12 cellular contexts compared by ENCODE assay signal in the genomic region with DNA sequence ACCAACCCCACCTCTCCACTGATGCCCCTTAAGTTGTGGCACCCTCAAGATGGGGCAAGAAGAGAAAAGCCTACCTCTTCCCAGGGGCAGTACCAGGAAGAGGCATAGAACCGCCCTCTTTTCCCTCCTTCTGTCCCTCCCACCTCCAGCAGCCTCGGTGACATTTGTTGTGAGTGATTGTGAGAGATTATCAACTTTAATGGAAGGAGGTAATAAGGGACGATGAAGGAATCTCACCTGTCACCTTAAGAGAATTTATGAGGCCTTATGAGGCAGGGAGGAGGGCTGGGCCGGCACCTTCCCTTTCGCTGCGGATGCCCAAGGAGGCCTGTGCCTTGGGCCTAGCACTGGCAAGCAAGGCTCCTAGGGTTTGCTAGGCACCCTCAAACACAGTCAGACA. TPM values are rescaled to one million over a fixed set of nuclear protein-coding genes. Genes with fewer than 3 reads are reported as not detected.
"Had no signal": no experiment of that assay in that cellular context is flagged by ENCODE, and none has a peak within 500 bp of the region (broad histone marks: within the 10 kb centered on the region; RNA-seq: fewer than 3 reads in every experiment).

No MANE protein-coding gene starts in this region.

- H3K27ac ChIP-seq: brain microvascular endothelial cell, heart right ventricle, left ventricle myocardium inferior, ovary, sigmoid colon, testis had no signal

- H3K36me3 ChIP-seq: brain microvascular endothelial cell, heart right ventricle, left ventricle myocardium inferior, ovary, sigmoid colon had no signal

- H3K9me3 ChIP-seq: heart right ventricle, left ventricle myocardium inferior, ovary, sigmoid colon, testis had no signal

- DNase-seq: activated CD4-positive, alpha-beta T cell treated with anti-CD3 and anti-CD28 coated beads for 1 hour; activated effector memory CD4-positive, alpha-beta T cell treated with anti-CD3 and anti-CD28 coated beads, Interleukin-2, amount 50 U/mL, for 16 hours; activated T-cell treated with anti-CD3 and anti-CD28 coated beads, Interleukin-2, amount 50 U/mL, for 4 hours; amniotic stem cell; brain microvascular endothelial cell; heart right ventricle; kidney; left ventricle myocardium inferior; ovary; sigmoid colon had no signal

- H3K4me3 ChIP-seq: heart right ventricle, ovary, sigmoid colon, testis had no signal

- H3K27me3 ChIP-seq: brain microvascular endothelial cell, ovary, testis had no signal

RNA-seq across cellular contexts. Expression of a gene that starts 50.3 kb away (rescaled TPM):
- total RNA-seq: left ventricle myocardium inferior; natural killer cell treated with Interleukin-12 subunit alpha and Interleukin-12 subunit beta and Interleukin-15 and Interleukin-18, amount 100 ng/mL, for 72 hours had no signal
